11 cellular contexts compared by ENCODE assay signal in genomic region chr13:111176421-111176820, GRCh38.
DNase-seq lines count a peak whose midpoint lies in the region; ATAC-seq, FAIRE-seq and TF ChIP-seq lines count a peak whose summit lies in the region.
"Had no signal": no experiment of that assay in that cellular context is flagged by ENCODE, and none has a peak within 500 bp of the region (broad histone marks: within the 10 kb centered on the region; RNA-seq: fewer than 3 reads in every experiment).

No MANE protein-coding gene starts in this region.

- CTCF ChIA-PET in activated CD8-positive, alpha-beta T cell treated with anti-CD3 and anti-CD28 coated beads for 36 hours (lab: Charles Lee): no interaction called here
- CTCF ChIA-PET in OCI-LY7 (lab: Charles Lee; ENCODE audit: unreplicated experiment): no interaction called here

- DNase-seq in activated CD8-positive, alpha-beta T cell treated with anti-CD3 and anti-CD28 coated beads for 36 hours: no peak
- DNase-seq in esophagus muscularis mucosa (ENCODE audit: extremely low spot score) (no peak), D721Med (ENCODE audit: insufficient read length, low spot score) (no peak), OCI-LY7 (ENCODE audit: low spot score) (no peak)
- DNase-seq: NCI-H146, SW 1271 had no signal

- peaks cover 59% of the 10 kb centered on the region for H3K36me3 Mint-ChIP-seq in activated CD8-positive, alpha-beta T cell treated with anti-CD3 and anti-CD28 coated beads for 36 hours (ENCODE audit: low read depth)

- ATAC-seq in activated CD8-positive, alpha-beta T cell treated with anti-CD3 and anti-CD28 coated beads for 36 hours: no peak
- no peak for ATAC-seq in HG03378 (IDR thresholded peaks at IDR 0.05; ENCODE audit: unreplicated experiment)

- no peak for FAIRE-seq in D721Med (lab: Jason Lieb, UNC)

- no peaks in the 10 kb centered on the region for H3K27me3 ChIP-seq in esophagus muscularis mucosa
- no peaks in the 10 kb centered on the region for H3K27me3 ChIP-seq in subcutaneous abdominal adipose tissue (ENCODE audit: control insufficient read depth in 5 of 5, insufficient read depth in 4 of 5, low read length in 5 of 5)

- H3K27ac Mint-ChIP-seq in activated CD8-positive, alpha-beta T cell treated with anti-CD3 and anti-CD28 coated beads for 36 hours: peak overlapping the region; percentile 70

- no peak overlapping the region for H3K9ac ChIP-seq in subcutaneous abdominal adipose tissue (ENCODE audit: low read length in 5 of 5)

- no peaks in the 10 kb centered on the region for H4K20me1 ChIP-seq in OCI-LY7 (ENCODE audit: insufficient read depth, low read length)

- peaks cover 33% of the 10 kb centered on the region for H3K36me3 ChIP-seq in KOPT-K1 (ENCODE audit: insufficient read depth, low read length)
- peaks cover 0 to 14% (median 0%) of the 10 kb centered on the region in 4 donors for H3K36me3 ChIP-seq in esophagus muscularis mucosa
- H3K36me3 ChIP-seq in subcutaneous abdominal adipose tissue (ENCODE audit: control insufficient read depth in 5 of 5, insufficient read depth in 5 of 5, low read length in 5 of 5): peaks cover 0 to 15% (median 9%) of the 10 kb centered on the region in 5 donors
- peaks cover 57% of the 10 kb centered on the region for H3K36me3 ChIP-seq in OCI-LY7 (ENCODE audit: insufficient read depth, low read length)

- H3K27me3 Mint-ChIP-seq in activated CD8-positive, alpha-beta T cell treated with anti-CD3 and anti-CD28 coated beads for 36 hours: no peaks in the 10 kb centered on the region

- H3K4me1 Mint-ChIP-seq in activated CD8-positive, alpha-beta T cell treated with anti-CD3 and anti-CD28 coated beads for 36 hours (ENCODE audit: low read depth): peaks cover 65% of the 10 kb centered on the region

- H3K4me3 ChIP-seq in esophagus muscularis mucosa (no peak overlapping the region), subcutaneous abdominal adipose tissue (ENCODE audit: low read depth in 1 of 5, low read length in 5 of 5) (no peak overlapping the region), OCI-LY7 (ENCODE audit: low read depth, low read length, poor library complexity, severe bottlenecking) (no peak overlapping the region)
- H3K4me3 ChIP-seq: GM23338, skin epidermis had no signal

- intact Hi-C loops in activated CD8-positive, alpha-beta T cell treated with anti-CD3 and anti-CD28 coated beads for 36 hours (cut with micrococcal nuclease): no loop called here
- intact Hi-C loops in esophagus muscularis mucosa (cut with DNase I) (no loop called here), OCI-LY7 (cut with micrococcal nuclease; ENCODE audit: unreplicated experiment) (no loop called here)

- BruUV-seq in OCI-LY7 (replicated peaks; lab: Mats Ljungman, UMichigan): no TSS peak

- H3K4me3 Mint-ChIP-seq in activated CD8-positive, alpha-beta T cell treated with anti-CD3 and anti-CD28 coated beads for 36 hours: no peak overlapping the region
- H3K4me3 Mint-ChIP-seq: GM23338 had no signal

- peaks cover 12% of the 10 kb centered on the region for H3K9me3 Mint-ChIP-seq in activated CD8-positive, alpha-beta T cell treated with anti-CD3 and anti-CD28 coated beads for 36 hours
- H3K9me3 Mint-ChIP-seq: GM23338 had no signal

- 89% methylated on average over 8 of the region's 8 CpGs for WGBS in esophagus muscularis mucosa

- H3K9me3 ChIP-seq in KOPT-K1 (ENCODE audit: insufficient read depth, low read length, poor library complexity, severe bottlenecking) (no peaks in the 10 kb centered on the region), esophagus muscularis mucosa (no peaks in the 10 kb centered on the region), subcutaneous abdominal adipose tissue (ENCODE audit: control insufficient read depth in 5 of 5, low read length in 5 of 5) (no peaks in the 10 kb centered on the region), OCI-LY7 (ENCODE audit: low read length) (no peaks in the 10 kb centered on the region)

- H3K27ac ChIP-seq in KOPT-K1 (ENCODE audit: low read depth, low read length, poor library complexity, severe bottlenecking) (peak overlapping the region; percentile 76), esophagus muscularis mucosa (replicated peaks in 1 of 4) (peak overlapping the region; percentile 51 to 67 (median 57)), subcutaneous abdominal adipose tissue (ENCODE audit: low read depth, low read length) (peak overlapping the region; percentile 81), OCI-LY7 (ENCODE audit: low read depth, low read length, poor library complexity, severe bottlenecking) (no peak overlapping the region)

- no peak for TF ChIP-seq POLR2A in esophagus muscularis mucosa (IDR thresholded peaks at IDR 0.05; ENCODE audit: low read depth)

- H3K79me2 ChIP-seq in OCI-LY7 (ENCODE audit: insufficient read depth, low read depth, low read length): peaks cover 50% of the 10 kb centered on the region; the same call in 1 of the 2 replicates

- H3K4me2 ChIP-seq in OCI-LY7 (ENCODE audit: low read length): no peak overlapping the region
- H3K4me2 ChIP-seq: GM23338 had no signal

- no peak overlapping the region for H2AFZ ChIP-seq in OCI-LY7 (ENCODE audit: low read length)
- H2AFZ ChIP-seq: GM23338 had no signal

- no peaks in the 10 kb centered on the region for H3K9me2 ChIP-seq in OCI-LY7 (ENCODE audit: insufficient read depth, low read length)

- H3K4me1 ChIP-seq in esophagus muscularis mucosa (peaks cover 36 to 73% (median 55%) of the 10 kb centered on the region in 4 donors), subcutaneous abdominal adipose tissue (ENCODE audit: control insufficient read depth in 5 of 5, insufficient read depth in 5 of 5, low read length in 5 of 5) (peaks cover 10 to 64% (median 57%) of the 10 kb centered on the region in 5 donors), OCI-LY7 (ENCODE audit: insufficient read depth, low read length, poor library complexity, severe bottlenecking) (peaks cover 37% of the 10 kb centered on the region)

- no peak for TF ChIP-seq EP300 in esophagus muscularis mucosa (IDR thresholded peaks at IDR 0.05)

- POLR2A ChIA-PET in activated CD8-positive, alpha-beta T cell treated with anti-CD3 and anti-CD28 coated beads for 36 hours (lab: Charles Lee): interaction anchor here (1.1 to 3.0 kb wide), 2 partner anchors 13 to 98 kb away, joined by 3 to 10 read pairs; no protein-coding TSS in a partner anchor
- POLR2A ChIA-PET in OCI-LY7 (lab: Charles Lee): no interaction called here

- no peak for TF ChIP-seq CTCF in activated CD8-positive, alpha-beta T cell treated with anti-CD3 and anti-CD28 coated beads for 36 hours (IDR thresholded peaks at IDR 0.05)
- TF ChIP-seq CTCF in esophagus muscularis mucosa (IDR thresholded peaks at IDR 0.05) (no peak), D721Med (IDR thresholded peaks at IDR 0.05; ENCODE audit: insufficient read depth, missing control alignments) (no peak), OCI-LY7 (conservative IDR thresholded peaks at IDR 0.05; ENCODE audit: low read length) (no peak)
